33 cellular contexts compared by ENCODE assay signal in the genomic region with DNA sequence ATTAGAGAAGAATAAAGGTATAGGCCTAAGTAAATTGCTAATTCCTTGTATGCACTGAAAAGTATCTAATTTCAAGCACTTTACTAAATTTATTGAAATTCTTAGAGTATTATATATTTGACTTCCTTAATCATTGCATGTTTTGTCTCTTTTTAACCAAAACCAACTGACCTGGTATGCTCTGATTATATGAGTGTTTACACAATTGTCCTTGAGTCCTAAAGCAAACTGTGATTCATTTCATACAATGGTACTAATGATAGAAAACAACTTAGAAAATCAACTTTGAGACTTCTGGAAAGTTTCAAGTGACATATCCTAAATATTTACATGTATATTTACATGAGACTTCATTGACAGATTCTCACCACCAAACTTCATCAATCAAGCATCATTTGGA.
"Had no signal": no experiment of that assay in that cellular context is flagged by ENCODE, and none has a peak within 500 bp of the region (broad histone marks: within the 10 kb centered on the region; RNA-seq: fewer than 3 reads in every experiment).

No MANE protein-coding gene starts in this region.

- H3K4me3 ChIP-seq: adrenal gland, ascending aorta, body of pancreas, breast epithelium, cardiac muscle cell had no signal

- H3K27me3 ChIP-seq: adrenal gland, ascending aorta, body of pancreas, brain microvascular endothelial cell, breast epithelium, cardiac muscle cell had no signal

- H3K9me3 ChIP-seq: adrenal gland, ascending aorta, body of pancreas, breast epithelium had no signal

- ATAC-seq: activated naive CD4-positive, alpha-beta T cell treated with anti-CD3 and anti-CD28 coated beads, Interleukin-2, amount 50 U/mL, for 72 hours; activated naive CD8-positive, alpha-beta T cell treated with anti-CD3 and anti-CD28 coated beads, Interleukin-2, amount 50 U/mL, for 24 hours; activated T-cell treated with anti-CD3 and anti-CD28 coated beads, Interleukin-2, amount 50 U/mL, for 4 hours; activated T-cell treated with anti-CD3 and anti-CD28 coated beads, Interleukin-2, amount 50 U/mL, for 72 hours; activated T-helper 17 cell treated with anti-CD3 and anti-CD28 coated beads, Interleukin-2, amount 50 U/mL, for 72 hours; body of pancreas had no signal

- H3K4me1 ChIP-seq: adrenal gland, ascending aorta, body of pancreas, breast epithelium had no signal

- H3K36me3 ChIP-seq: adrenal gland, ascending aorta, brain microvascular endothelial cell, cardiac muscle cell had no signal

- DNase-seq: activated effector memory CD4-positive, alpha-beta T cell treated with anti-CD3 and anti-CD28 coated beads, Interleukin-2, amount 50 U/mL, for 16 hours; activated effector memory CD4-positive, alpha-beta T cell treated with Interleukin-2 at 50 U/mL for 16 hours; activated gamma-delta T cell; activated gamma-delta T cell treated with Interleukin-2 at 50 U/mL for 16 hours; activated naive CD4-positive, alpha-beta T cell; activated naive CD4-positive, alpha-beta T cell treated with anti-CD3 and anti-CD28 coated beads for 36 hours; activated naive CD4-positive, alpha-beta T cell treated with anti-CD3 and anti-CD28 coated beads, Interleukin-2, amount 10 ng/mL, durations not matched to agents 7 days and 5 days; activated naive CD4-positive, alpha-beta T cell treated with anti-CD3 and anti-CD28 coated beads, Interleukin-2, amount 50 U/mL, for 16 hours; activated naive CD4-positive, alpha-beta T cell treated with Interleukin-2 at 50 U/mL for 16 hours; activated naive CD8-positive, alpha-beta T cell treated with anti-CD3 and anti-CD28 coated beads for 36 hours; activated naive CD8-positive, alpha-beta T cell treated with anti-CD3 and anti-CD28 coated beads, Interleukin-2, amount 10 ng/mL, durations not matched to agents 7 days and 5 days; activated naive CD8-positive, alpha-beta T cell treated with anti-CD3 and anti-CD28 coated beads, Interleukin-2, amount 50 U/mL, for 24 hours; activated T-cell treated with anti-CD3 and anti-CD28 coated beads, Interleukin-2, amount 50 U/mL, for 24 hours; activated T-cell treated with anti-CD3 and anti-CD28 coated beads, Interleukin-2, amount 50 U/mL, for 4 hours; activated T-cell treated with anti-CD3 and anti-CD28 coated beads, Interleukin-2, amount 50 U/mL, for 48 hours; activated T-cell treated with anti-CD3 and anti-CD28 coated beads, Interleukin-2, amount 50 U/mL, for 72 hours; adrenal gland; amniotic stem cell; amygdala; anterior cingulate cortex; aorta; body of pancreas; brain microvascular endothelial cell; caudate nucleus; central memory CD4-positive, alpha-beta T cell; cerebellar nuclear complex had no signal

- H3K27ac ChIP-seq: adrenal gland, ascending aorta, body of pancreas, brain microvascular endothelial cell, breast epithelium, cardiac muscle cell had no signal

- FAIRE-seq: astrocyte, bronchial epithelial cell had no signal
